ENCODE assay signal across 18 cellular contexts in the genomic region with DNA sequence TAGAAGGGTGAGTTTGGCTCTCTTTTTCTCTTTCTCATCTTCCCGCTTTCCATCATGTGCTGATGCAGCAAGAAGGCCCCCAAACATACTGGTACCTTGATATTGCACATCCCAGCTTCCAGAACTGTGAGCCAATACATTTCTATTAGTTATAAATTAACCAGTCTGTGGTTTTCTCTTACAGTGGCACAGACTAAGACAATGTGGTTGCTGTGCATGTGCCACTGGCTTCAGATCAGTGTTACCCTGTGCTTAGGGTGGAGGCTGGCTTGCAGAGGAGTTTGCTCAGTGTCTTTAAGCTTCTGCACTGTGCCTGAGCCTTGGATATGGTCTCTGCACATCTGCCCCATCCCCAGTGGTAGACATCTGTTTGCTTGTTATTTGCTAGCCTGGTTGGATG. TPM values are rescaled to one million over a fixed set of nuclear protein-coding genes. Genes with fewer than 3 reads are reported as not detected.
"Had no signal": no experiment of that assay in that cellular context is flagged by ENCODE, and none has a peak within 500 bp of the region (broad histone marks: within the 10 kb centered on the region; RNA-seq: fewer than 3 reads in every experiment).

No MANE protein-coding gene starts in this region.

- H3K36me3 ChIP-seq: cardiac muscle cell, upper lobe of right lung had no signal

- DNase-seq: activated CD4-positive, alpha-beta T cell treated with anti-CD3 and anti-CD28 coated beads, Interleukin-2, amount 10 ng/mL, durations not matched to agents 24 days and 14 days; activated naive CD8-positive, alpha-beta T cell treated with anti-CD3 and anti-CD28 coated beads, Interleukin-2, amount 10 ng/mL, durations not matched to agents 7 days and 5 days; amygdala; foreskin keratinocyte; glutamatergic neuron; hypothalamus; left lung; midbrain; nephron progenitor cell; nucleus accumbens; retina; upper lobe of right lung had no signal

- H3K27ac Mint-ChIP-seq: activated CD4-positive, alpha-beta T cell treated with anti-CD3 and anti-CD28 coated beads, Interleukin-2, amount 10 ng/mL, durations not matched to agents 24 days and 14 days; activated naive CD8-positive, alpha-beta T cell treated with anti-CD3 and anti-CD28 coated beads, Interleukin-2, amount 10 ng/mL, durations not matched to agents 7 days and 5 days; nephron progenitor cell; stimulated activated naive CD8-positive, alpha-beta T cell treated with anti-CD3 and anti-CD28 coated beads, Interleukin-15, Interleukin-2, amounts not matched to agents 100 ng/mL and 50 ng/mL, for 24 hours had no signal

- H3K36me3 Mint-ChIP-seq: activated naive CD8-positive, alpha-beta T cell treated with anti-CD3 and anti-CD28 coated beads, Interleukin-2, amount 10 ng/mL, durations not matched to agents 7 days and 5 days had no signal

- H3K9me3 ChIP-seq: upper lobe of right lung had no signal

- FAIRE-seq: keratinocyte had no signal

- H3K4me3 ChIP-seq: cardiac muscle cell, dorsolateral prefrontal cortex, left lung, upper lobe of right lung had no signal

- H3K27ac ChIP-seq: cardiac muscle cell, dorsolateral prefrontal cortex, foreskin keratinocyte, left lung, upper lobe of right lung had no signal

- H3K4me3 Mint-ChIP-seq: activated CD4-positive, alpha-beta T cell treated with anti-CD3 and anti-CD28 coated beads, Interleukin-2, amount 10 ng/mL, durations not matched to agents 24 days and 14 days; activated naive CD8-positive, alpha-beta T cell treated with anti-CD3 and anti-CD28 coated beads, Interleukin-2, amount 10 ng/mL, durations not matched to agents 7 days and 5 days; nephron progenitor cell; stimulated activated naive CD8-positive, alpha-beta T cell treated with anti-CD3 and anti-CD28 coated beads, Interleukin-15, Interleukin-2, amounts not matched to agents 100 ng/mL and 50 ng/mL, for 24 hours had no signal

- H3K27me3 ChIP-seq: cardiac muscle cell, dorsolateral prefrontal cortex, left lung, upper lobe of right lung had no signal

- H3K4me1 ChIP-seq: foreskin keratinocyte, upper lobe of right lung had no signal

RNA-seq across cellular contexts. Expression of gene IFI27, which starts 13.3 kb away (rescaled TPM):
- total RNA-seq: epithelial cell of proximal tubule had no signal

RNA-seq across cellular contexts. Expression of gene PPP4R4, which starts 50.3 kb away (rescaled TPM):
- total RNA-seq: lung microvascular endothelial cell had no signal
